Comparison of ENCODE assay signal across 8 cellular contexts in genomic region chr22:49958961-49959781, GRCh38. TPM values are rescaled to one million over a fixed set of nuclear protein-coding genes. Genes with fewer than 3 reads are reported as not detected.
DNase-seq lines count a peak whose midpoint lies in the region; ATAC-seq and TF ChIP-seq lines count a peak whose summit lies in the region.

No MANE protein-coding gene starts in this region.

- no peak for TF ChIP-seq CTCF in Calu3 (IDR thresholded peaks at IDR 0.05; ENCODE audit: unreplicated experiment)
- no peak for TF ChIP-seq CTCF in RWPE2 (IDR thresholded peaks at IDR 0.05; ENCODE audit: poor library complexity, severe bottlenecking)
- TF ChIP-seq CTCF in fibroblast of lung (conservative IDR thresholded peaks at IDR 0.05 in 1 of 2, IDR thresholded peaks at IDR 0.05 in 1 of 2; ENCODE audit: low read depth in 1 of 2, low read length in 2 of 2), result no peak
- no peak for TF ChIP-seq CTCF in parathyroid adenoma (IDR thresholded peaks at IDR 0.05)

- H3K9me3 Mint-ChIP-seq in Calu3 (ENCODE audit: low read depth, unreplicated experiment), result no peaks in the 10 kb centered on the region

- H3K4me3 ChIP-seq in RWPE2 (ENCODE audit: severe bottlenecking), result peak overlapping the region; percentile 83
- peak overlapping the region in 2 of 4 experiments; percentile 3 to 84 for H3K4me3 ChIP-seq in fibroblast of lung (replicated peaks in 1 of 4; ENCODE audit: control extremely low read depth in 1 of 4, insufficient read depth in 1 of 4, low read depth in 3 of 4, low read length in 4 of 4)
- H3K4me3 ChIP-seq in parathyroid adenoma (ENCODE audit: low read depth, low read length), result peak overlapping the region; percentile 68

- H3K9me3 ChIP-seq in RWPE2 (ENCODE audit: severe bottlenecking), result no peaks in the 10 kb centered on the region
- no peaks in the 10 kb centered on the region for H3K9me3 ChIP-seq in fibroblast of lung (ENCODE audit: control insufficient read depth, insufficient read depth, low read depth, low read length)
- H3K9me3 ChIP-seq in parathyroid adenoma (ENCODE audit: control insufficient read depth, low read length), result no peaks in the 10 kb centered on the region

- H2AFZ ChIP-seq in fibroblast of lung (ENCODE audit: low read length), result no peak overlapping the region
- H2AFZ ChIP-seq in parathyroid adenoma, result no peak overlapping the region

- BruUV-seq in Calu3 (replicated peaks; lab: Mats Ljungman, UMichigan), result no TSS peak

- H3K27ac ChIP-seq in RWPE2 (ENCODE audit: poor library complexity, severe bottlenecking) (peak overlapping the region; percentile 81), fibroblast of lung (ENCODE audit: insufficient read depth, low read length) (no peak overlapping the region), parathyroid adenoma (peak overlapping the region; percentile 55)

- CTCF ChIA-PET in Calu3 (lab: Charles Lee), result interaction anchor here (0.6 to 1.5 kb wide), 3 partner anchors 11 to 71 kb away, joined by 3 to 5 read pairs (median 3); no protein-coding TSS in a partner anchor

- intact Hi-C loops in Calu3 (cut with micrococcal nuclease; ENCODE audit: unreplicated experiment), result no loop called here

- H3K27me3 ChIP-seq in RWPE2 (ENCODE audit: insufficient read depth, poor library complexity, severe bottlenecking) (no peaks in the 10 kb centered on the region), fibroblast of lung (ENCODE audit: control insufficient read depth, insufficient read depth, low read length) (no peaks in the 10 kb centered on the region), parathyroid adenoma (ENCODE audit: control insufficient read depth, insufficient read depth, low read length) (no peaks in the 10 kb centered on the region)

- peaks cover 14% of the 10 kb centered on the region for H3K4me1 ChIP-seq in RWPE2 (ENCODE audit: insufficient read depth, poor library complexity, severe bottlenecking)
- H3K4me1 ChIP-seq in fibroblast of lung (ENCODE audit: control insufficient read depth, extremely low read depth, insufficient read depth, low read length), result peaks cover 14% of the 10 kb centered on the region
- H3K4me1 ChIP-seq in parathyroid adenoma, result no peaks in the 10 kb centered on the region

- H3K4me3 Mint-ChIP-seq in Calu3 (ENCODE audit: low read depth, unreplicated experiment), result peak overlapping the region; percentile 76

- H3K36me3 ChIP-seq in RWPE2 (ENCODE audit: low read depth) (peaks cover 25% of the 10 kb centered on the region), fibroblast of lung (ENCODE audit: control insufficient read depth, insufficient read depth, low read length) (peaks cover 20% of the 10 kb centered on the region), parathyroid adenoma (ENCODE audit: control insufficient read depth, insufficient read depth, low read length) (no peaks in the 10 kb centered on the region)

- H3K4me2 ChIP-seq in fibroblast of lung (ENCODE audit: extremely low read depth, insufficient read depth, low read length), result peak overlapping the region; percentile 87
- H3K4me2 ChIP-seq in parathyroid adenoma (ENCODE audit: low read length), result peak overlapping the region; percentile 84

- H3K4me1 Mint-ChIP-seq in Calu3 (ENCODE audit: low read depth, unreplicated experiment), result peaks cover 36% of the 10 kb centered on the region

- H4K20me1 ChIP-seq in fibroblast of lung (ENCODE audit: control insufficient read depth, extremely low read depth, insufficient read depth, low read length), result no peaks in the 10 kb centered on the region

- peak overlapping the region; percentile 91 for H3K27ac Mint-ChIP-seq in Calu3 (ENCODE audit: unreplicated experiment)

- ATAC-seq in RWPE2 (ENCODE audit: low read depth), result no peak

- peaks cover 59% of the 10 kb centered on the region for H3K36me3 Mint-ChIP-seq in Calu3 (ENCODE audit: insufficient read depth, unreplicated experiment)

- H3K27me3 Mint-ChIP-seq in Calu3 (ENCODE audit: unreplicated experiment), result no peaks in the 10 kb centered on the region

- H3K79me2 ChIP-seq in fibroblast of lung (ENCODE audit: control insufficient read depth, insufficient read depth, low read length), result peaks cover 30% of the 10 kb centered on the region
- no peaks in the 10 kb centered on the region for H3K79me2 ChIP-seq in parathyroid adenoma

- H3K9ac ChIP-seq in fibroblast of lung (ENCODE audit: insufficient read depth, low read length) (no peak overlapping the region), parathyroid adenoma (no peak overlapping the region)

- no peak for DNase-seq in Calu3
- DNase-seq in RWPE2 (ENCODE audit: low spot score), result no peak
- DNase-seq in fibroblast of lung (ENCODE audit: low read depth in 2 of 2), result no peak
- no peak for DNase-seq in stimulated activated CD4-positive, alpha-beta T cell treated with anti-CD3 and anti-CD28 coated beads, Interleukin-12 subunit alpha, Interleukin-12 subunit beta, amount 100 ng/mL, for 4 hours
- DNase-seq in NCI-H187 (lab: John Stamatoyannopoulos, UW), result no peak
- DNase-seq in mesenteric fat pad (ENCODE audit: low spot score), result no peak
- DNase-seq in AG08396 (ENCODE audit: low spot score), result no peak

RNA-seq across cellular contexts. Expression of gene PIM3, which starts 1.4 kb away (rescaled TPM):
- total RNA-seq in Calu3 (2022) (86.3 and 97.3 TPM in 2 replicates), fibroblast of lung (40.1 and 47.7 TPM in 2 replicates), mesenteric fat pad (124 TPM)
- 6.8 and 8.0 TPM in 2 replicates for polyA plus RNA-seq in fibroblast of lung
- 14.3 and 19.7 TPM in 2 replicates for polyA plus RNA-seq in fibroblast of lung (2012)
- polyA minus RNA-seq in fibroblast of lung (ENCODE audit: low replicate concordance), result 4.2 and 8.5 TPM in 2 replicates

RNA-seq across cellular contexts. Expression of gene CRELD2, which starts 40.7 kb away (rescaled TPM):
- 57.8 and 64.6 TPM in 2 replicates for total RNA-seq in Calu3 (2022)
- 41.3 and 56.6 TPM in 2 replicates for total RNA-seq in fibroblast of lung
- 45.3 and 50.9 TPM in 2 replicates for polyA plus RNA-seq in fibroblast of lung
- polyA plus RNA-seq in fibroblast of lung (2012), result 55.8 and 68.2 TPM in 2 replicates
- 6.0 and 12.3 TPM in 2 replicates for polyA minus RNA-seq in fibroblast of lung (ENCODE audit: low replicate concordance)
- 36.5 TPM for total RNA-seq in mesenteric fat pad

RNA-seq across cellular contexts. Expression of gene ALG12, which starts 40.9 kb away (rescaled TPM):
- 25.4 and 27.0 TPM in 2 replicates for total RNA-seq in Calu3 (2022)
- 19.0 and 21.3 TPM in 2 replicates for total RNA-seq in fibroblast of lung
- polyA plus RNA-seq in fibroblast of lung, result 9.6 and 10.5 TPM in 2 replicates
- polyA plus RNA-seq in fibroblast of lung (2012), result 16.4 and 16.8 TPM in 2 replicates
- polyA minus RNA-seq in fibroblast of lung (ENCODE audit: low replicate concordance), result 18.8 and 19.1 TPM in 2 replicates
- 12.5 TPM for total RNA-seq in mesenteric fat pad

RNA-seq across cellular contexts. Expression of gene IL17REL, which starts 53.4 kb away (rescaled TPM):
- not detected in 2 replicates for total RNA-seq in Calu3 (2022)
- total RNA-seq in fibroblast of lung, result under 0.01 TPM in 1 of 2 replicates, not detected in the other
- polyA plus RNA-seq in fibroblast of lung, result not detected in 2 replicates
- not detected in 2 replicates for polyA plus RNA-seq in fibroblast of lung (2012)
- polyA minus RNA-seq in fibroblast of lung (ENCODE audit: low replicate concordance), result not detected in 2 replicates
- total RNA-seq in mesenteric fat pad, result not detected
